ENCODE assay signal across 25 cellular contexts in the genomic region with DNA sequence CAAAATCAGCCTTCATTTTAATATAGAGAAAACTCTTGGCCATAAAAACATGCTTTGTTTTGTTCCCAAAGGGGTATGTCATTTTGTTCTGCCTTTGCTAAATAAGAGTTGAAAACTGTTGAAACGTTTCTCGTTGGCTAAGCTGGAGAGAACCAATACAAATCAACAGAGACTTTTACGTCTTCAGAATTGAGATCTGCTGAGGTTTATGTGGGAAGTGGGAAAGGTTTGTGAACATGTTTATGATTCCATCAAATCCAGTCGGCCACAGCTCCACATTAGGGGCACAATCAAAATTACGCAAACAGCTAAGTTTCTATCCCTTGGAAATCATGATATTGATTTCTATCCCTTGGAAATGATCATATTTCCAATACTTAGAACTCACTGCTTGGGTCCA.
"Had no signal": no experiment of that assay in that cellular context is flagged by ENCODE, and none has a peak within 500 bp of the region (broad histone marks: within the 10 kb centered on the region; RNA-seq: fewer than 3 reads in every experiment).

No MANE protein-coding gene starts in this region.

- H3K27me3 Mint-ChIP-seq: type B pancreatic cell had no signal

- H2AFZ ChIP-seq: hepatocyte had no signal

- H3K27me3 ChIP-seq: foreskin keratinocyte, gastroesophageal sphincter, heart left ventricle, hepatocyte, left lung, pancreas, stomach, thyroid gland had no signal

- DNase-seq: dermis blood vessel endothelial cell; effector memory CD4-positive, alpha-beta T cell; foreskin keratinocyte; heart left ventricle; left cardiac atrium; left lung; mesenchymal stem cell; midbrain; naive thymus-derived CD4-positive, alpha-beta T cell; nephron progenitor cell; occipital lobe; pancreas; stimulated activated CD4-positive, alpha-beta T cell treated with anti-CD3 and anti-CD28 coated beads, Interleukin-12 subunit alpha, Interleukin-12 subunit beta, amount 100 ng/mL, for 4 hours; stimulated activated CD4-positive, alpha-beta T cell treated with anti-CD3 and anti-CD28 coated beads, Interleukin-1b, Interleukin-23, amount 100 ng/mL, for 48 hours; stimulated activated CD4-positive, alpha-beta T cell treated with anti-CD3 and anti-CD28 coated beads, Interleukin-4, amount 100 ng/mL, for 1 hour; stimulated activated naive CD4-positive, alpha-beta T cell treated with Interleukin-2 at 50 U/mL for 16 hours; stomach; thyroid gland had no signal

- ATAC-seq: foreskin keratinocyte; gastroesophageal sphincter; heart left ventricle; left cardiac atrium; left lung; naive thymus-derived CD4-positive, alpha-beta T cell; pancreas; sciatic nerve; stimulated activated effector memory CD8-positive, alpha-beta T cell treated with anti-CD3 and anti-CD28 coated beads, Interleukin-12 subunit alpha, Interleukin-12 subunit beta, amount 100 ng/mL, for 72 hours had no signal

- H3K4me3 ChIP-seq: coronary artery, gastroesophageal sphincter, heart left ventricle, hepatocyte, left lung, pancreas, smooth muscle cell, stomach, thyroid gland had no signal

- H3K27ac ChIP-seq: coronary artery, gastroesophageal sphincter, heart left ventricle, hepatocyte, left lung, pancreas, stomach, thyroid gland had no signal

- H3K4me2 ChIP-seq: hepatocyte, smooth muscle cell had no signal

- H3K9me3 ChIP-seq: gastroesophageal sphincter, left lung, pancreas, stomach, thyroid gland had no signal

- H3K36me3 ChIP-seq: gastroesophageal sphincter, heart left ventricle, left lung, pancreas, stomach, thyroid gland had no signal

- H3K4me1 Mint-ChIP-seq: stimulated activated effector memory CD8-positive, alpha-beta T cell treated with anti-CD3 and anti-CD28 coated beads, Interleukin-12 subunit alpha, Interleukin-12 subunit beta, amount 100 ng/mL, for 72 hours had no signal

- H3K36me3 Mint-ChIP-seq: naive thymus-derived CD4-positive, alpha-beta T cell had no signal

- H3K9me3 Mint-ChIP-seq: nephron progenitor cell; stimulated activated effector memory CD8-positive, alpha-beta T cell treated with anti-CD3 and anti-CD28 coated beads, Interleukin-12 subunit alpha, Interleukin-12 subunit beta, amount 100 ng/mL, for 72 hours; type B pancreatic cell had no signal

- H3K4me1 ChIP-seq: gastroesophageal sphincter, pancreas, stomach, thyroid gland had no signal

- H3K4me3 Mint-ChIP-seq: naive thymus-derived CD4-positive, alpha-beta T cell; nephron progenitor cell; stimulated activated effector memory CD8-positive, alpha-beta T cell treated with anti-CD3 and anti-CD28 coated beads, Interleukin-12 subunit alpha, Interleukin-12 subunit beta, amount 100 ng/mL, for 72 hours; type B pancreatic cell had no signal

- H3K27ac Mint-ChIP-seq: stimulated activated effector memory CD8-positive, alpha-beta T cell treated with anti-CD3 and anti-CD28 coated beads, Interleukin-12 subunit alpha, Interleukin-12 subunit beta, amount 100 ng/mL, for 72 hours had no signal
